Comparison of ENCODE assay signal across 2 cellular contexts in the genomic region with DNA sequence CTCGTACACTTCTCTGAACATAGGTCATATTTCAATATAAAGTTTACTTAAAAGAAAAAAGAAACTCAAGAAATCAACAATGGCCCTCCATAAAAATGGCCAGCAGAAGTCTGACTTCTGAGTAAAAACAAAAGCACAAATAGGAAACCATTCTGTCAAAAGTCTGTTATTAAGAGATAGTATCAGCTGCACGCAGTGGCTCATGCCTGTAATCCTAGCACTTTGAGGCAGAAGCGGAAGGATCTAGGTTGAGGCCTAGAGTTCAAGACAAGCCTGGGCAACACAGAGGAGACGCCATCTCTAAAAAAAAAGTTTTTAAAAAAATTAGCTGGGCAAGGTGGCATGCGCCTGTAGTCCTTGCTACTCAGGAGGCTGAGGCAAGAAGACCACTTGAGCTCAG.
TF ChIP-seq lines count a peak whose summit lies in the region.

No MANE protein-coding gene starts in this region.

TF ChIP-seq in WTC11, 78 proteins besides CTCF, POLR2A, EP300 and RAD21:
- TF ChIP-seq, protein P1, sequence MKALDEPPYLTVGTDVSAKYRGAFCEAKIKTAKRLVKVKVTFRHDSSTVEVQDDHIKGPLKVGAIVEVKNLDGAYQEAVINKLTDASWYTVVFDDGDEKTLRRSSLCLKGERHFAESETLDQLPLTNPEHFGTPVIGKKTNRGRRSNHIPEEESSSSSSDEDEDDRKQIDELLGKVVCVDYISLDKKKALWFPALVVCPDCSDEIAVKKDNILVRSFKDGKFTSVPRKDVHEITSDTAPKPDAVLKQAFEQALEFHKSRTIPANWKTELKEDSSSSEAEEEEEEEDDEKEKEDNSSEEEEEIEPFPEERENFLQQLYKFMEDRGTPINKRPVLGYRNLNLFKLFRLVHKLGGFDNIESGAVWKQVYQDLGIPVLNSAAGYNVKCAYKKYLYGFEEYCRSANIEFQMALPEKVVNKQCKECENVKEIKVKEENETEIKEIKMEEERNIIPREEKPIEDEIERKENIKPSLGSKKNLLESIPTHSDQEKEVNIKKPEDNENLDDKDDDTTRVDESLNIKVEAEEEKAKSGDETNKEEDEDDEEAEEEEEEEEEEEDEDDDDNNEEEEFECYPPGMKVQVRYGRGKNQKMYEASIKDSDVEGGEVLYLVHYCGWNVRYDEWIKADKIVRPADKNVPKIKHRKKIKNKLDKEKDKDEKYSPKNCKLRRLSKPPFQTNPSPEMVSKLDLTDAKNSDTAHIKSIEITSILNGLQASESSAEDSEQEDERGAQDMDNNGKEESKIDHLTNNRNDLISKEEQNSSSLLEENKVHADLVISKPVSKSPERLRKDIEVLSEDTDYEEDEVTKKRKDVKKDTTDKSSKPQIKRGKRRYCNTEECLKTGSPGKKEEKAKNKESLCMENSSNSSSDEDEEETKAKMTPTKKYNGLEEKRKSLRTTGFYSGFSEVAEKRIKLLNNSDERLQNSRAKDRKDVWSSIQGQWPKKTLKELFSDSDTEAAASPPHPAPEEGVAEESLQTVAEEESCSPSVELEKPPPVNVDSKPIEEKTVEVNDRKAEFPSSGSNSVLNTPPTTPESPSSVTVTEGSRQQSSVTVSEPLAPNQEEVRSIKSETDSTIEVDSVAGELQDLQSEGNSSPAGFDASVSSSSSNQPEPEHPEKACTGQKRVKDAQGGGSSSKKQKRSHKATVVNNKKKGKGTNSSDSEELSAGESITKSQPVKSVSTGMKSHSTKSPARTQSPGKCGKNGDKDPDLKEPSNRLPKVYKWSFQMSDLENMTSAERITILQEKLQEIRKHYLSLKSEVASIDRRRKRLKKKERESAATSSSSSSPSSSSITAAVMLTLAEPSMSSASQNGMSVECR (CRISPR knock-in tag; IDR thresholded peaks at IDR 0.05; ENCODE audit: borderline replicate concordance): no peak
- TF ChIP-seq CREB1 (CRISPR knock-in tag; IDR thresholded peaks at IDR 0.05) (no peak), NFATC4 (CRISPR knock-in tag; IDR thresholded peaks at IDR 0.05) (no peak)
- TF ChIP-seq, protein P2, sequence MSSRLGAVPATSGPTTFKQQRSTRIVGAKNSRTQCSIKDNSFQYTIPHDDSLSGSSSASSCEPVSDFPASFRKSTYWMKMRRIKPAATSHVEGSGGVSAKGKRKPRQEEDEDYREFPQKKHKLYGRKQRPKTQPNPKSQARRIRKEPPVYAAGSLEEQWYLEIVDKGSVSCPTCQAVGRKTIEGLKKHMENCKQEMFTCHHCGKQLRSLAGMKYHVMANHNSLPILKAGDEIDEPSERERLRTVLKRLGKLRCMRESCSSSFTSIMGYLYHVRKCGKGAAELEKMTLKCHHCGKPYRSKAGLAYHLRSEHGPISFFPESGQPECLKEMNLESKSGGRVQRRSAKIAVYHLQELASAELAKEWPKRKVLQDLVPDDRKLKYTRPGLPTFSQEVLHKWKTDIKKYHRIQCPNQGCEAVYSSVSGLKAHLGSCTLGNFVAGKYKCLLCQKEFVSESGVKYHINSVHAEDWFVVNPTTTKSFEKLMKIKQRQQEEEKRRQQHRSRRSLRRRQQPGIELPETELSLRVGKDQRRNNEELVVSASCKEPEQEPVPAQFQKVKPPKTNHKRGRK (CRISPR knock-in tag; IDR thresholded peaks at IDR 0.05; ENCODE audit: borderline replicate concordance): no peak

TF ChIP-seq in endothelial cell of umbilical vein, 7 proteins besides CTCF, POLR2A, EP300 and RAD21:
- no peak for TF ChIP-seq FOS (IDR thresholded peaks at IDR 0.05; ENCODE audit: borderline replicate concordance, insufficient read depth, low read length)
- TF ChIP-seq JUN (IDR thresholded peaks at IDR 0.05; ENCODE audit: borderline replicate concordance, insufficient read depth, insufficient read length, low read depth): no peak
- TF ChIP-seq, protein P3, sequence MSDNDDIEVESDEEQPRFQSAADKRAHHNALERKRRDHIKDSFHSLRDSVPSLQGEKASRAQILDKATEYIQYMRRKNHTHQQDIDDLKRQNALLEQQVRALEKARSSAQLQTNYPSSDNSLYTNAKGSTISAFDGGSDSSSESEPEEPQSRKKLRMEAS (IDR thresholded peaks at IDR 0.05; ENCODE audit: insufficient read depth, insufficient read length): no peak
- TF ChIP-seq GATA2 (IDR thresholded peaks at IDR 0.05; ENCODE audit: insufficient read depth, insufficient read length, low read depth, low read length): no peak
- no peak for TF ChIP-seq POLR2AphosphoS5 (IDR thresholded peaks at IDR 0.05; ENCODE audit: insufficient read depth, low read depth, low read length)
- no peak for TF ChIP-seq EZH2 (IDR thresholded peaks at IDR 0.05; ENCODE audit: borderline replicate concordance, low read depth, low read length, severe bottlenecking)
- no peak for TF ChIP-seq MYC (IDR thresholded peaks at IDR 0.05; ENCODE audit: low read depth, low read length)
